Comparison of ENCODE assay signal across 15 cellular contexts in genomic region chr3:154886437-154886836, GRCh38.
DNase-seq lines count a peak whose midpoint lies in the region; ATAC-seq, FAIRE-seq and TF ChIP-seq lines count a peak whose summit lies in the region.
"Had no signal": no experiment of that assay in that cellular context is flagged by ENCODE, and none has a peak within 500 bp of the region (broad histone marks: within the 10 kb centered on the region; RNA-seq: fewer than 3 reads in every experiment).

No MANE protein-coding gene starts in this region.

- no peaks in the 10 kb centered on the region for H3K9me2 ChIP-seq in GM23248 (ENCODE audit: insufficient read depth)

- no peaks in the 10 kb centered on the region for H3K79me2 ChIP-seq in GM23248 (ENCODE audit: insufficient read depth)
- H3K79me2 ChIP-seq: parathyroid adenoma had no signal

- peak overlapping the region; percentile 52 for H3K9ac ChIP-seq in GM23248
- H3K9ac ChIP-seq: parathyroid adenoma had no signal

- H3K9me3 ChIP-seq in GM23248 (ENCODE audit: low read depth) (no peaks in the 10 kb centered on the region), SJSA1 (replicated peaks) (no peaks in the 10 kb centered on the region)

- peaks cover 27% of the 10 kb centered on the region for H3K4me1 Mint-ChIP-seq in osteocyte (ENCODE audit: unreplicated experiment)
- H3K4me1 Mint-ChIP-seq in naive thymus-derived CD8-positive, alpha-beta T cell = no peaks in the 10 kb centered on the region
- H3K4me1 Mint-ChIP-seq: activated CD4-positive, alpha-beta memory T cell treated with anti-CD3 and anti-CD28 coated beads, Interleukin-2, amount 10 ng/mL, durations not matched to agents 7 days and 5 days; GM23338 had no signal

- WGBS in GM23248 (ENCODE audit: low coverage in 1 of 2, low lambda C conversion rate in 2 of 2, missing lambda C conversion rate in 2 of 2), 2 experiments = 0% methylated on average over 3 of the region's 3 CpGs

- H3K36me3 Mint-ChIP-seq in osteocyte (ENCODE audit: unreplicated experiment) = peaks cover 3% of the 10 kb centered on the region
- no peaks in the 10 kb centered on the region for H3K36me3 Mint-ChIP-seq in naive thymus-derived CD8-positive, alpha-beta T cell
- H3K36me3 Mint-ChIP-seq: activated naive CD8-positive, alpha-beta T cell had no signal

- H3K27ac ChIP-seq in GM23248 (peak overlapping the region; percentile 80), SJSA1 (peak overlapping the region; percentile 96)
- H3K27ac ChIP-seq: parathyroid adenoma had no signal

- H3K4me3 Mint-ChIP-seq in osteocyte (ENCODE audit: unreplicated experiment) = no peak overlapping the region
- H3K4me3 Mint-ChIP-seq in naive thymus-derived CD8-positive, alpha-beta T cell = no peak overlapping the region
- H3K4me3 Mint-ChIP-seq: activated CD4-positive, alpha-beta memory T cell treated with anti-CD3 and anti-CD28 coated beads, Interleukin-2, amount 10 ng/mL, durations not matched to agents 7 days and 5 days; activated naive CD8-positive, alpha-beta T cell; effector memory CD8-positive, alpha-beta T cell; GM23338 had no signal

- H2AFZ ChIP-seq in GM23248 = peak overlapping the region; percentile 22; the same call in 1 of the 2 replicates
- H2AFZ ChIP-seq: GM23338, parathyroid adenoma had no signal

- peak; percentile 98 for DNase-seq in GM23248
- DNase-seq in SJSA1 (ENCODE audit: low read depth in 1 of 2, low spot score in 2 of 2) = peak; percentile 56 to 81
- peak; percentile 100 for DNase-seq in fibroblast of mammary gland (ENCODE audit: low read depth)
- DNase-seq in osteocyte (ENCODE audit: extremely low spot score, unreplicated experiment) = no peak
- no peak for DNase-seq in stimulated activated CD4-positive, alpha-beta T cell treated with anti-CD3 and anti-CD28 coated beads, Interleukin-15, amount 100 ng/mL, for 24 hours
- DNase-seq in naive thymus-derived CD8-positive, alpha-beta T cell = no peak
- no peak for DNase-seq in frontal cortex (ENCODE audit: low spot score in 2 of 2)
- DNase-seq: activated CD4-positive, alpha-beta memory T cell treated with anti-CD3 and anti-CD28 coated beads, Interleukin-2, amount 10 ng/mL, durations not matched to agents 7 days and 5 days; DMS79 treated with DMSO at 0.1 percent for 48 hours; effector memory CD8-positive, alpha-beta T cell; NCI-H446 treated with DMSO at 0.1 percent for 48 hours had no signal

- peaks cover 9% of the 10 kb centered on the region for H3K9me3 Mint-ChIP-seq in osteocyte (ENCODE audit: unreplicated experiment)
- H3K9me3 Mint-ChIP-seq in naive thymus-derived CD8-positive, alpha-beta T cell = peaks cover 0 to 14% (median 0%) of the 10 kb centered on the region in 9 donors

- H3K27me3 ChIP-seq in GM23248 (replicated peaks; ENCODE audit: insufficient read depth) = no peaks in the 10 kb centered on the region
- H3K27me3 ChIP-seq in SJSA1 (replicated peaks) = no peaks in the 10 kb centered on the region

- ATAC-seq in naive thymus-derived CD8-positive, alpha-beta T cell = no peak
- no peak for ATAC-seq in GM18505 (IDR thresholded peaks at IDR 0.05; ENCODE audit: unreplicated experiment)
- ATAC-seq: effector memory CD8-positive, alpha-beta T cell; GM23338 had no signal

- peaks cover 30% of the 10 kb centered on the region for H3F3A ChIP-seq in GM23248 (ENCODE audit: insufficient read depth)

- peak overlapping the region; percentile 72 for H3K27ac Mint-ChIP-seq in osteocyte (ENCODE audit: unreplicated experiment)
- no peak overlapping the region for H3K27ac Mint-ChIP-seq in naive thymus-derived CD8-positive, alpha-beta T cell
- H3K27ac Mint-ChIP-seq: activated CD4-positive, alpha-beta memory T cell treated with anti-CD3 and anti-CD28 coated beads, Interleukin-2, amount 10 ng/mL, durations not matched to agents 7 days and 5 days; activated naive CD8-positive, alpha-beta T cell; effector memory CD8-positive, alpha-beta T cell; GM23338 had no signal

- H3K4me3 ChIP-seq in GM23248 = peak overlapping the region; percentile 47
- H3K4me3 ChIP-seq in SJSA1 = no peak overlapping the region
- no peak overlapping the region for H3K4me3 ChIP-seq in fibroblast of mammary gland (ENCODE audit: control insufficient read depth, low read depth, low read length)
- H3K4me3 ChIP-seq: GM23338 had no signal

- no peaks in the 10 kb centered on the region for H3K27me3 Mint-ChIP-seq in osteocyte (ENCODE audit: unreplicated experiment)
- H3K27me3 Mint-ChIP-seq in naive thymus-derived CD8-positive, alpha-beta T cell = no peaks in the 10 kb centered on the region
- H3K27me3 Mint-ChIP-seq: activated CD4-positive, alpha-beta memory T cell treated with anti-CD3 and anti-CD28 coated beads, Interleukin-2, amount 10 ng/mL, durations not matched to agents 7 days and 5 days; activated naive CD8-positive, alpha-beta T cell; effector memory CD8-positive, alpha-beta T cell had no signal

- H3K4me1 ChIP-seq in GM23248 (ENCODE audit: insufficient read depth) = peaks cover 22% of the 10 kb centered on the region
- H3K4me1 ChIP-seq in SJSA1 (replicated peaks) = peaks cover 21% of the 10 kb centered on the region
- H3K4me1 ChIP-seq: parathyroid adenoma had no signal

- POLR2A ChIA-PET in naive thymus-derived CD8-positive, alpha-beta T cell (lab: Charles Lee) = no interaction called here

- in situ Hi-C loops in GM23248 (cut with MboI) = no loop called here

- FAIRE-seq in frontal cortex (lab: Jason Lieb, UNC) = no peak

- no peaks in the 10 kb centered on the region for H4K20me1 ChIP-seq in GM23248 (ENCODE audit: insufficient read depth)

- TF ChIP-seq POLR2A in GM18505 (IDR thresholded peaks at IDR 0.05; ENCODE audit: borderline replicate concordance, extremely low read depth, insufficient read depth, insufficient read length) = no peak

- H3K36me3 ChIP-seq in GM23248 (ENCODE audit: low read depth) = no peaks in the 10 kb centered on the region
- H3K36me3 ChIP-seq in SJSA1 = no peaks in the 10 kb centered on the region

- peak overlapping the region; percentile 80 for H3K4me2 ChIP-seq in GM23248 (ENCODE audit: unreplicated experiment)
- H3K4me2 ChIP-seq: GM23338 had no signal

- TF ChIP-seq CTCF in fibroblast of mammary gland (conservative IDR thresholded peaks at IDR 0.05; ENCODE audit: control insufficient read depth, insufficient read depth, low read depth, low read length) (no peak), osteocyte (IDR thresholded peaks at IDR 0.05) (no peak)

Comparison
In these comparisons a context has a peak if more than half of its experiments do, and no peak if none do; other contexts are left out.
1. DNase-seq: peak in GM23248 (single experiment), SJSA1 (2 of 2) and fibroblast of mammary gland (single experiment); none in osteocyte (single experiment), stimulated activated CD4-positive, alpha-beta T cell treated with anti-CD3 and anti-CD28 coated beads, Interleukin-15, amount 100 ng/mL, for 24 hours (single experiment), naive thymus-derived CD8-positive, alpha-beta T cell (0 of 10) and frontal cortex (0 of 2).